Comparison of ENCODE assay signal across 14 cellular contexts in genomic region chr21:28142692-28143091, GRCh38.
DNase-seq lines count a peak whose midpoint lies in the region; ATAC-seq and TF ChIP-seq lines count a peak whose summit lies in the region.
"Had no signal": no experiment of that assay in that cellular context is flagged by ENCODE, and none has a peak within 500 bp of the region (broad histone marks: within the 10 kb centered on the region; RNA-seq: fewer than 3 reads in every experiment).

No MANE protein-coding gene starts in this region.

- H3K9me3 ChIP-seq in SK-N-SH (no peaks in the 10 kb centered on the region), RWPE2 (ENCODE audit: severe bottlenecking) (no peaks in the 10 kb centered on the region)

- no peak for ATAC-seq in SK-N-SH treated with all-trans-retinoic acid at 6 μM for 48 hours
- peak; percentile 72 for ATAC-seq in RWPE2 (ENCODE audit: low read depth)
- ATAC-seq in stimulated activated effector memory CD8-positive, alpha-beta T cell treated with anti-CD3 and anti-CD28 coated beads, Interleukin-12 subunit alpha, Interleukin-12 subunit beta, amount 100 ng/mL, for 72 hours: peak; percentile 57
- ATAC-seq: stimulated activated memory B cell treated with anti-CD40 and anti-IgM and Interleukin-4, amounts not matched to agents 10 μg/mL and 1 μg/mL and 100 μg/mL, for 72 hours had no signal

- no peak for TF ChIP-seq CTCF in SK-N-SH (IDR thresholded peaks at IDR 0.05)
- TF ChIP-seq CTCF in RWPE2 (IDR thresholded peaks at IDR 0.05; ENCODE audit: poor library complexity, severe bottlenecking): no peak
- no peak for TF ChIP-seq CTCF in fibroblast of mammary gland (conservative IDR thresholded peaks at IDR 0.05; ENCODE audit: control insufficient read depth, insufficient read depth, low read depth, low read length)

- POLR2A ChIA-PET in SK-N-SH (lab: Yijun Ruan, JAX): no interaction called here

- no peak overlapping the region for H3K9ac ChIP-seq in SK-N-SH

- H3K4me3 ChIP-seq in SK-N-SH (ENCODE audit: low read depth in 2 of 2, low read length in 1 of 2) (no peak overlapping the region), RWPE2 (ENCODE audit: severe bottlenecking) (no peak overlapping the region), fibroblast of mammary gland (ENCODE audit: control insufficient read depth, low read depth, low read length) (no peak overlapping the region)
- H3K4me3 ChIP-seq: coronary artery, left ventricle myocardium inferior, skin epidermis had no signal

- no peak overlapping the region for H3K4me2 ChIP-seq in SK-N-SH

- H3K4me1 Mint-ChIP-seq in stimulated activated effector memory CD8-positive, alpha-beta T cell treated with anti-CD3 and anti-CD28 coated beads, Interleukin-12 subunit alpha, Interleukin-12 subunit beta, amount 100 ng/mL, for 72 hours: no peaks in the 10 kb centered on the region
- no peaks in the 10 kb centered on the region for H3K4me1 Mint-ChIP-seq in T-helper 2 cell treated with Interferon-gamma antibody and Interleukin-4, amounts not matched to agents 5 μg/mL and 100 μg/mL, for 36 hours (ENCODE audit: low read depth)
- H3K4me1 Mint-ChIP-seq: stimulated activated memory B cell treated with anti-CD40 and anti-IgM and Interleukin-4, amounts not matched to agents 10 μg/mL and 1 μg/mL and 100 μg/mL, for 72 hours had no signal

- H3K36me3 ChIP-seq in SK-N-SH (replicated peaks in 1 of 2; ENCODE audit: control insufficient read depth in 1 of 2, insufficient read depth in 2 of 2, low read length in 1 of 2): no peaks in the 10 kb centered on the region
- H3K36me3 ChIP-seq in RWPE2 (ENCODE audit: low read depth): no peaks in the 10 kb centered on the region
- H3K36me3 ChIP-seq: left ventricle myocardium inferior had no signal

- no peak for TF ChIP-seq EP300 in SK-N-SH (IDR thresholded peaks at IDR 0.05; ENCODE audit: borderline replicate concordance in 1 of 2, low read depth in 1 of 2, low read length in 1 of 2)

- no peak overlapping the region for H3K27ac Mint-ChIP-seq in stimulated activated effector memory CD8-positive, alpha-beta T cell treated with anti-CD3 and anti-CD28 coated beads, Interleukin-12 subunit alpha, Interleukin-12 subunit beta, amount 100 ng/mL, for 72 hours
- H3K27ac Mint-ChIP-seq in T-helper 2 cell treated with Interferon-gamma antibody and Interleukin-4, amounts not matched to agents 5 μg/mL and 100 μg/mL, for 36 hours: no peak overlapping the region
- H3K27ac Mint-ChIP-seq: stimulated activated memory B cell treated with anti-CD40 and anti-IgM and Interleukin-4, amounts not matched to agents 10 μg/mL and 1 μg/mL and 100 μg/mL, for 72 hours had no signal

- no peaks in the 10 kb centered on the region for H3K36me3 Mint-ChIP-seq in stimulated activated effector memory CD8-positive, alpha-beta T cell treated with anti-CD3 and anti-CD28 coated beads, Interleukin-12 subunit alpha, Interleukin-12 subunit beta, amount 100 ng/mL, for 72 hours
- no peaks in the 10 kb centered on the region for H3K36me3 Mint-ChIP-seq in T-helper 2 cell treated with Interferon-gamma antibody and Interleukin-4, amounts not matched to agents 5 μg/mL and 100 μg/mL, for 36 hours (ENCODE audit: low read depth)
- H3K36me3 Mint-ChIP-seq: stimulated activated memory B cell treated with anti-CD40 and anti-IgM and Interleukin-4, amounts not matched to agents 10 μg/mL and 1 μg/mL and 100 μg/mL, for 72 hours had no signal

- H3K9me2 ChIP-seq in SK-N-SH: no peaks in the 10 kb centered on the region

- H3K79me2 ChIP-seq in SK-N-SH (ENCODE audit: insufficient read depth): no peaks in the 10 kb centered on the region

- CTCF ChIA-PET in SK-N-SH (lab: Yijun Ruan, JAX): interaction anchor here (0.6 kb wide), 1 partner anchor 138 kb away, joined by 3 read pairs; no protein-coding TSS in a partner anchor

- no peaks in the 10 kb centered on the region for H3K27me3 Mint-ChIP-seq in T-helper 2 cell treated with Interferon-gamma antibody and Interleukin-4, amounts not matched to agents 5 μg/mL and 100 μg/mL, for 36 hours (ENCODE audit: low read depth)
- H3K27me3 Mint-ChIP-seq: stimulated activated memory B cell treated with anti-CD40 and anti-IgM and Interleukin-4, amounts not matched to agents 10 μg/mL and 1 μg/mL and 100 μg/mL, for 72 hours had no signal

- H3K9me3 Mint-ChIP-seq in stimulated activated effector memory CD8-positive, alpha-beta T cell treated with anti-CD3 and anti-CD28 coated beads, Interleukin-12 subunit alpha, Interleukin-12 subunit beta, amount 100 ng/mL, for 72 hours: peaks cover 2% of the 10 kb centered on the region
- peaks cover 4% of the 10 kb centered on the region for H3K9me3 Mint-ChIP-seq in T-helper 2 cell treated with Interferon-gamma antibody and Interleukin-4, amounts not matched to agents 5 μg/mL and 100 μg/mL, for 36 hours

- peak overlapping the region; percentile 90 for H2AFZ ChIP-seq in SK-N-SH (ENCODE audit: low read depth)

- H4K20me1 ChIP-seq in SK-N-SH (ENCODE audit: insufficient read depth): no peaks in the 10 kb centered on the region

- no peak for TF ChIP-seq RAD21 in SK-N-SH (IDR thresholded peaks at IDR 0.05; ENCODE audit: low read length)

- no peak for DNase-seq in SK-N-SH
- DNase-seq in RWPE2 (ENCODE audit: low spot score): no peak
- DNase-seq in fibroblast of mammary gland (ENCODE audit: low read depth): peak; percentile 84
- no peak for DNase-seq in stimulated activated effector memory CD8-positive, alpha-beta T cell treated with anti-CD3 and anti-CD28 coated beads, Interleukin-12 subunit alpha, Interleukin-12 subunit beta, amount 100 ng/mL, for 72 hours (ENCODE audit: low spot score in 2 of 2)
- DNase-seq in effector CD4-positive, alpha-beta T cell: no peak
- DNase-seq in T-helper 2 cell treated with Interferon-gamma antibody and Interleukin-4, amounts not matched to agents 5 μg/mL and 100 μg/mL, for 36 hours (ENCODE audit: low spot score): no peak
- no peak for DNase-seq in C1 segment of cervical spinal cord (lab: John Stamatoyannopoulos, UW)
- DNase-seq: 8988T, left ventricle myocardium inferior, NCI-H1694 treated with DMSO at 0.1 percent for 48 hours had no signal

- H3K4me3 Mint-ChIP-seq in stimulated activated effector memory CD8-positive, alpha-beta T cell treated with anti-CD3 and anti-CD28 coated beads, Interleukin-12 subunit alpha, Interleukin-12 subunit beta, amount 100 ng/mL, for 72 hours: no peak overlapping the region
- no peak overlapping the region for H3K4me3 Mint-ChIP-seq in T-helper 2 cell treated with Interferon-gamma antibody and Interleukin-4, amounts not matched to agents 5 μg/mL and 100 μg/mL, for 36 hours
- H3K4me3 Mint-ChIP-seq: stimulated activated memory B cell treated with anti-CD40 and anti-IgM and Interleukin-4, amounts not matched to agents 10 μg/mL and 1 μg/mL and 100 μg/mL, for 72 hours had no signal

- no peaks in the 10 kb centered on the region for H3F3A ChIP-seq in SK-N-SH (replicated peaks; ENCODE audit: insufficient read depth)

- peak overlapping the region in 1 of 2 experiments; percentile 22; a peak in 1 of 4 replicates for H3K27ac ChIP-seq in SK-N-SH (ENCODE audit: low read depth in 2 of 2, low read length in 1 of 2)
- no peak overlapping the region for H3K27ac ChIP-seq in RWPE2 (ENCODE audit: poor library complexity, severe bottlenecking)
- H3K27ac ChIP-seq: coronary artery, left ventricle myocardium inferior had no signal

- H3K27me3 ChIP-seq in SK-N-SH (ENCODE audit: insufficient read depth) (no peaks in the 10 kb centered on the region), RWPE2 (ENCODE audit: insufficient read depth, poor library complexity, severe bottlenecking) (no peaks in the 10 kb centered on the region)

- no peaks in the 10 kb centered on the region; a peak in 1 of 4 replicates for H3K4me1 ChIP-seq in SK-N-SH (ENCODE audit: control insufficient read depth in 1 of 2, insufficient read depth in 2 of 2, low read depth in 1 of 2, low read length in 1 of 2)
- H3K4me1 ChIP-seq in RWPE2 (ENCODE audit: insufficient read depth, poor library complexity, severe bottlenecking): no peaks in the 10 kb centered on the region
- H3K4me1 ChIP-seq: left ventricle myocardium inferior had no signal

TF ChIP-seq in SK-N-SH, 30 proteins besides CTCF, POLR2A, EP300 and RAD21:
- TF ChIP-seq RCOR1 (IDR thresholded peaks at IDR 0.05; ENCODE audit: low read length) (no peak), USF1 (IDR thresholded peaks at IDR 0.05; ENCODE audit: borderline replicate concordance, low read depth) (no peak), JUND (IDR thresholded peaks at IDR 0.05) (0 out of 2 replicates have a peak, but pooled peaks have one; percentile 19), FOSL2 (IDR thresholded peaks at IDR 0.05; ENCODE audit: borderline replicate concordance, low read depth) (peak; percentile 22; the same call in 1 of the 2 replicates), FOXM1 (IDR thresholded peaks at IDR 0.05; ENCODE audit: low read depth) (no peak), NFIC (IDR thresholded peaks at IDR 0.05; ENCODE audit: borderline replicate concordance) (no peak), CHD2 (IDR thresholded peaks at IDR 0.05; ENCODE audit: low read length, partially characterized antibody) (no peak), TCF12 (IDR thresholded peaks at IDR 0.05) (no peak)
TF ChIP-seq in SK-N-SH: peak in this region for 2.

TF ChIP-seq in SK-N-SH treated with all-trans-retinoic acid at 6 μM for 48 hours, 23 proteins besides CTCF, POLR2A, EP300 and RAD21 (continues in another document):
- TF ChIP-seq OSR1 (CRISPR knock-in tag; IDR thresholded peaks at IDR 0.05) (no peak), ZNF565 (CRISPR knock-in tag; conservative IDR thresholded peaks at IDR 0.05; ENCODE audit: low read depth) (no peak), SNAI2 (CRISPR knock-in tag; IDR thresholded peaks at IDR 0.05) (no peak), CSRNP3 (CRISPR knock-in tag; IDR thresholded peaks at IDR 0.05) (no peak), RARB (CRISPR knock-in tag; IDR thresholded peaks at IDR 0.05) (no peak), ARNTL (CRISPR knock-in tag; IDR thresholded peaks at IDR 0.05; ENCODE audit: borderline replicate concordance, low read depth) (no peak), TOX (CRISPR knock-in tag; IDR thresholded peaks at IDR 0.05; ENCODE audit: borderline replicate concordance) (no peak)
